In the genomic region with DNA sequence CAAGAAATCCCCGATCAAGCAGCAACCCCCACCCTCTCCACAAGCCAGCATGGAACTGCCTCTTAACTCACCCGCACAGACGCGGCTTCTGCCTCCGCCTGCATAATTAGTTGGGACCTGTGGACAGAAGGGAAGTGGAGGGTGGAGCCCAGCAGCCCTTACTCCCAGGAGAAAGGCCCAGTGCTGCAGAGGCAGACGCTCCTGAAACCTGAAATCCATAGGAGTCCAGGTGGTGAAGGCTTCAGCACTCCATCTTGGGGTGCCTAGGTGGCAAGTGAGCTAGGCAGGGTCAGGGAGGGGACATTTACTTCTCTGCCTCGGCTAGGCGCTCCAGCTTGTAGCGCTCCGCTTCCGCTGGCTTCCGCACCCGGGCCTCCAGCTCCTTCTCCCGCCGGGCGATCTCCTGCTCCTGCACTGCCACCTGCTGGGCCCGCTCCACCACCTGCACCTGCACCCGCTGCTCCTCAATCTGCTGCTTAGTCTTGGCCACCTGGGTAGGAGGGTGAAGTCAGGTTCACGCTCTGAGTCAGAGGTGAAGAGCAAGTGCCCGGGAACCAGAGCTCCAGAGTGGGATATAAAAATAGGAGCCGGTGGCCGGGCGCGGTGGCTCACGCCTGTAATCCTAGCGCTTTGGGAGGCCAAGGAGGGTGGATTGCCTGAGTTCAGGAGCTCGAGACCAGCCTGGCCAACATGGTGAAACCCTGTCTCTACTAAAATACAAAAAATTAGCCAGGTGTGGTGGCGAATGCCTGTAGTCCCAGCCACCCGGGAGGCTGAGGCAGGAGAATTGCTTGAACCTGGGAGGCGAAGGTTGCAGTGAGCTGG, we compare ENCODE assay signal across 8 cellular contexts. TPM values are rescaled to one million over a fixed set of nuclear protein-coding genes. Genes with fewer than 3 reads are reported as not detected.
A peak's percentile ranks its signal among the peaks of the same experiment; 100 is the strongest.
DNase-seq lines count a peak whose midpoint lies in the region; ATAC-seq lines count a peak whose summit lies in the region.

No MANE protein-coding gene starts in this region.

- DNase-seq in DMS153 treated with DMSO at 0.1 percent for 48 hours (lab: John Stamatoyannopoulos, UW; ENCODE audit: unreplicated experiment) (peak; percentile 68), NCI-H510A (lab: John Stamatoyannopoulos, UW) (peak; percentile 82), NCI-H1048 (lab: John Stamatoyannopoulos, UW) (no peak)
- DNase-seq in activated CD8-positive, alpha-beta memory T cell treated with anti-CD3 and anti-CD28 coated beads for 1 hour (ENCODE audit: extremely low read depth in 1 of 2, low read depth in 1 of 2), result peak; percentile 59 to 73
- peak; percentile 66 to 90 (median 80) for DNase-seq in naive thymus-derived CD8-positive, alpha-beta T cell
- peak; percentile 88 for DNase-seq in stimulated activated naive CD8-positive, alpha-beta T cell treated with anti-CD3 and anti-CD28 coated beads, Interleukin-15, Interleukin-2, amounts not matched to agents 100 U/mL and 50 U/mL, for 24 hours

- peak overlapping the region; percentile 47 to 81 (median 70) for H3K27ac Mint-ChIP-seq in naive thymus-derived CD8-positive, alpha-beta T cell

- H3K4me3 Mint-ChIP-seq in naive thymus-derived CD8-positive, alpha-beta T cell, result peak overlapping the region; percentile 14 to 77 (median 51)

- no peak overlapping the region for H3K4me3 ChIP-seq in endocrine pancreas (ENCODE audit: control insufficient read depth, insufficient read depth, low read length)

- H3K9ac ChIP-seq in endocrine pancreas (ENCODE audit: control insufficient read depth, insufficient read depth, low read length), result peak overlapping the region; percentile 83

- H3K27me3 Mint-ChIP-seq in naive thymus-derived CD8-positive, alpha-beta T cell, result no peaks in the 10 kb centered on the region

- H3K9me3 ChIP-seq in endocrine pancreas (ENCODE audit: control insufficient read depth, low read length), result no peaks in the 10 kb centered on the region

- no peaks in the 10 kb centered on the region for H3K36me3 ChIP-seq in endocrine pancreas (ENCODE audit: control insufficient read depth, insufficient read depth, low read length)

- POLR2A ChIA-PET in naive thymus-derived CD8-positive, alpha-beta T cell (lab: Charles Lee), result interaction anchor here (0.6 to 6.6 kb wide), 26 partner anchors 9 to 356 kb away, joined by 3 to 51 read pairs (median 4); a partner anchor contains a TSS

- H3K27me3 ChIP-seq in endocrine pancreas (ENCODE audit: control insufficient read depth, insufficient read depth, low read length), result no peaks in the 10 kb centered on the region

- peaks cover 5% of the 10 kb centered on the region for H3K4me1 ChIP-seq in endocrine pancreas (ENCODE audit: control insufficient read depth, insufficient read depth, low read length)

- H3K9me3 Mint-ChIP-seq in naive thymus-derived CD8-positive, alpha-beta T cell, result no peaks in the 10 kb centered on the region

- peaks cover 21 to 47% (median 31%) of the 10 kb centered on the region in 4 donors for H3K4me1 Mint-ChIP-seq in naive thymus-derived CD8-positive, alpha-beta T cell

- ATAC-seq in HG02759 (IDR thresholded peaks at IDR 0.05; ENCODE audit: unreplicated experiment), result peak; percentile 63
- ATAC-seq in naive thymus-derived CD8-positive, alpha-beta T cell, result peak; percentile 98 to 99
- ATAC-seq in stimulated activated naive CD8-positive, alpha-beta T cell treated with anti-CD3 and anti-CD28 coated beads, Interleukin-15, Interleukin-2, amounts not matched to agents 100 U/mL and 50 U/mL, for 24 hours, result peak; percentile 84

- H3K36me3 Mint-ChIP-seq in naive thymus-derived CD8-positive, alpha-beta T cell, result peaks cover 0 to 41% (median 9%) of the 10 kb centered on the region in 3 donors

RNA-seq across cellular contexts. Expression of a gene that starts 10.7 kb away (rescaled TPM):
- total RNA-seq in naive thymus-derived CD8-positive, alpha-beta T cell, result 100 to 1,000 TPM; 171 to 187 TPM
- polyA plus RNA-seq in naive thymus-derived CD8-positive, alpha-beta T cell, result 100 to 1,000 TPM in 1 of 3 donors, 10 to 100 TPM in 2; 79.2 to 116 (median 83.3) TPM

RNA-seq across cellular contexts. Expression of a gene that starts 11.7 kb away (rescaled TPM):
- 10 to 100 TPM; 74.1 to 79.8 TPM for total RNA-seq in naive thymus-derived CD8-positive, alpha-beta T cell
- polyA plus RNA-seq in naive thymus-derived CD8-positive, alpha-beta T cell, result 10 to 100 TPM; 76.0 to 98.4 (median 78.4) TPM

RNA-seq across cellular contexts. Expression of a gene that starts 13.5 kb away (rescaled TPM):
- total RNA-seq in naive thymus-derived CD8-positive, alpha-beta T cell, result 10 to 100 TPM; 16.0 to 17.0 TPM
- 1 to 10 TPM in 2 of 3 donors, under 1 TPM in 1; 0.58 to 1.8 (median 1.5) TPM for polyA plus RNA-seq in naive thymus-derived CD8-positive, alpha-beta T cell

RNA-seq across cellular contexts. Expression of a gene that starts 13.7 kb away (rescaled TPM):
- 10 to 100 TPM; 50.8 to 54.9 TPM for total RNA-seq in naive thymus-derived CD8-positive, alpha-beta T cell
- 1 to 10 TPM; 1.3 to 6.3 (median 2.8) TPM for polyA plus RNA-seq in naive thymus-derived CD8-positive, alpha-beta T cell

RNA-seq across cellular contexts. Expression of a gene that starts 40.0 kb away (rescaled TPM):
- total RNA-seq in naive thymus-derived CD8-positive, alpha-beta T cell, result 1 to 10 TPM; 2.4 TPM
- polyA plus RNA-seq in naive thymus-derived CD8-positive, alpha-beta T cell, result 1 to 10 TPM; 3.7 to 5.4 (median 5.4) TPM
